Comparison of ENCODE assay signal across 10 cellular contexts in genomic region chr16:68382296-68382718, GRCh38.
DNase-seq lines count a peak whose midpoint lies in the region; ATAC-seq and TF ChIP-seq lines count a peak whose summit lies in the region.
"Had no signal": no experiment of that assay in that cellular context is flagged by ENCODE, and none has a peak within 500 bp of the region (broad histone marks: within the 10 kb centered on the region; RNA-seq: fewer than 3 reads in every experiment).

No MANE protein-coding gene starts in this region.

- H3K9me3 ChIP-seq in spleen = no peaks in the 10 kb centered on the region

- no peak for TF ChIP-seq POLR2A in spleen (IDR thresholded peaks at IDR 0.05)

- TF ChIP-seq CTCF in HL-60 (IDR thresholded peaks at IDR 0.05; ENCODE audit: insufficient read depth, low read length) = peak; percentile 27
- peak; percentile 54 for TF ChIP-seq CTCF in brain microvascular endothelial cell (IDR thresholded peaks at IDR 0.05; ENCODE audit: low read depth, low read length, missing control alignments)
- peak in 7 of 11 experiments; percentile 20 to 44 (median 34) for TF ChIP-seq CTCF in spleen (IDR thresholded peaks at IDR 0.05 in 8 of 11, conservative IDR thresholded peaks at IDR 0.05 in 3 of 11)

- WGBS in spleen, 5 donors = 57 to 68% (median 62%) methylated on average over 5 of the region's 5 CpGs

- intact Hi-C loops in spleen (cut with DNase I; ENCODE audit: low total_unique reads) = no loop called here
- intact Hi-C loops in head of caudate nucleus (cut with DNase I) = no loop called here

- no peaks in the 10 kb centered on the region for H3K27me3 ChIP-seq in HL-60 (ENCODE audit: insufficient read depth, poor library complexity, severe bottlenecking)
- H3K27me3 ChIP-seq in brain microvascular endothelial cell (replicated peaks) = no peaks in the 10 kb centered on the region
- H3K27me3 ChIP-seq in spleen (replicated peaks in 1 of 7) = no peaks in the 10 kb centered on the region

- no peak overlapping the region for H3K27ac ChIP-seq in HL-60 (replicated peaks)
- H3K27ac ChIP-seq in brain microvascular endothelial cell = no peak overlapping the region
- H3K27ac ChIP-seq in spleen = peak overlapping the region in 1 of 8 donors; percentile 24
- no peak overlapping the region for H3K27ac ChIP-seq in caudate nucleus (ENCODE audit: low read depth, low read length)
- H3K27ac ChIP-seq: C4-2B had no signal

- ATAC-seq in GM18511 (IDR thresholded peaks at IDR 0.05; ENCODE audit: unreplicated experiment) = no peak

- H3K36me3 ChIP-seq in brain microvascular endothelial cell (replicated peaks) (no peaks in the 10 kb centered on the region), spleen (no peaks in the 10 kb centered on the region)

- no peak overlapping the region for H3K4me3 ChIP-seq in HL-60 (replicated peaks; ENCODE audit: insufficient read depth, low read length)
- H3K4me3 ChIP-seq in brain microvascular endothelial cell (ENCODE audit: low read depth, low read length) = no peak overlapping the region
- H3K4me3 ChIP-seq in spleen = no peak overlapping the region

- DNase-seq in SKM-1 treated with dmso at 0.1 percent for 144 hours (lab: John Stamatoyannopoulos, UW; ENCODE audit: unreplicated experiment) (peak; percentile 21), SKM-1 (lab: John Stamatoyannopoulos, UW; ENCODE audit: unreplicated experiment) (no peak), HL-60 (ENCODE audit: low read depth in 1 of 2, low spot score in 1 of 2) (no peak), brain microvascular endothelial cell (no peak), spleen (no peak), head of caudate nucleus (no peak), caudate nucleus (lab: John Stamatoyannopoulos, UW) (no peak)
- DNase-seq: T1000 had no signal

- in situ Hi-C loops in brain microvascular endothelial cell (cut with HindIII; ENCODE audit: low pct_ligation_motif_present, low sequenced_read_pairs) = no loop called here

- H3K4me1 ChIP-seq in spleen = peaks cover 0 to 19% (median 4%) of the 10 kb centered on the region in 6 donors
